ENCODE assay signal across 10 cellular contexts in genomic region chr14:70660967-70661871, GRCh38. TPM values are rescaled to one million over a fixed set of nuclear protein-coding genes. Genes with fewer than 3 reads are reported as not detected.
DNase-seq lines count a peak whose midpoint lies in the region; ATAC-seq and TF ChIP-seq lines count a peak whose summit lies in the region.
"Had no signal": no experiment of that assay in that cellular context is flagged by ENCODE, and none has a peak within 500 bp of the region (broad histone marks: within the 10 kb centered on the region; RNA-seq: fewer than 3 reads in every experiment).

No MANE protein-coding gene starts in this region.

- TF ChIP-seq CTCF in OCI-LY1 (IDR thresholded peaks at IDR 0.05; ENCODE audit: low read length) (peak; percentile 56; the same call in 1 of the 2 replicates), BE2C (IDR thresholded peaks at IDR 0.05; ENCODE audit: low read depth, low read length) (no peak)

- no peaks in the 10 kb centered on the region for H3K27me3 ChIP-seq in OCI-LY1 (ENCODE audit: insufficient read depth, low read length)
- H3K27me3 ChIP-seq in BE2C = peaks cover 3% of the 10 kb centered on the region
- H3K27me3 ChIP-seq: neutrophil, suprapubic skin had no signal

- no peak overlapping the region for H2AFZ ChIP-seq in OCI-LY1 (ENCODE audit: low read length)

- peak overlapping the region; percentile 63 for H3K9ac ChIP-seq in OCI-LY1 (ENCODE audit: low read length)

- H3K36me3 ChIP-seq in OCI-LY1 (ENCODE audit: insufficient read depth, low read length) = peaks cover 17% of the 10 kb centered on the region
- no peaks in the 10 kb centered on the region for H3K36me3 ChIP-seq in BE2C
- H3K36me3 ChIP-seq: neutrophil, suprapubic skin had no signal

- H3K27ac Mint-ChIP-seq in activated T-helper 2 cell treated with anti-CD3 and anti-CD28 coated beads, Interferon-gamma antibody, Interleukin-2, Interleukin-4, amounts not matched to agents 10 μg/mL and 5 μg/mL and 100 μg/mL, durations not matched to agents 14 hours and 24 hours and 36 hours = peak overlapping the region; percentile 76
- H3K27ac Mint-ChIP-seq in naive B cell = peak overlapping the region; percentile 89 to 98 (median 93)

- peak; percentile 29 for DNase-seq in activated T-helper 2 cell treated with anti-CD3 and anti-CD28 coated beads, Interferon-gamma antibody, Interleukin-2, Interleukin-4, amounts not matched to agents 10 μg/mL and 5 μg/mL and 100 μg/mL, durations not matched to agents 14 hours and 24 hours and 36 hours (ENCODE audit: low spot score)
- DNase-seq in naive B cell (peak; percentile 62), BE2C (no peak), HuH-7 (ENCODE audit: low spot score) (no peak)

- H3K9me3 Mint-ChIP-seq in activated T-helper 2 cell treated with anti-CD3 and anti-CD28 coated beads, Interferon-gamma antibody, Interleukin-2, Interleukin-4, amounts not matched to agents 10 μg/mL and 5 μg/mL and 100 μg/mL, durations not matched to agents 14 hours and 24 hours and 36 hours = no peaks in the 10 kb centered on the region
- peaks cover 0 to 2% (median 0%) of the 10 kb centered on the region in 7 donors for H3K9me3 Mint-ChIP-seq in naive B cell

- peak overlapping the region; percentile 99 for H3K27ac ChIP-seq in OCI-LY1 (ENCODE audit: low read depth, low read length, poor library complexity, severe bottlenecking)
- H3K27ac ChIP-seq: neutrophil had no signal

- H3K27me3 Mint-ChIP-seq in activated T-helper 2 cell treated with anti-CD3 and anti-CD28 coated beads, Interferon-gamma antibody, Interleukin-2, Interleukin-4, amounts not matched to agents 10 μg/mL and 5 μg/mL and 100 μg/mL, durations not matched to agents 14 hours and 24 hours and 36 hours (ENCODE audit: low read depth) = no peaks in the 10 kb centered on the region
- no peaks in the 10 kb centered on the region for H3K27me3 Mint-ChIP-seq in naive B cell

- H3K79me2 ChIP-seq in OCI-LY1 (ENCODE audit: insufficient read depth, low read length) = 0 out of 2 replicates have a peak, but pooled peaks cover 6% of the 10 kb centered on the region

- H3K4me1 Mint-ChIP-seq in activated T-helper 2 cell treated with anti-CD3 and anti-CD28 coated beads, Interferon-gamma antibody, Interleukin-2, Interleukin-4, amounts not matched to agents 10 μg/mL and 5 μg/mL and 100 μg/mL, durations not matched to agents 14 hours and 24 hours and 36 hours (ENCODE audit: low read depth) = peaks cover 79% of the 10 kb centered on the region
- H3K4me1 Mint-ChIP-seq in naive B cell = peaks cover 82 to 99% (median 94%) of the 10 kb centered on the region in 3 donors

- no peaks in the 10 kb centered on the region for H4K20me1 ChIP-seq in OCI-LY1 (ENCODE audit: insufficient read depth, low read length)

- H3K4me3 Mint-ChIP-seq in activated T-helper 2 cell treated with anti-CD3 and anti-CD28 coated beads, Interferon-gamma antibody, Interleukin-2, Interleukin-4, amounts not matched to agents 10 μg/mL and 5 μg/mL and 100 μg/mL, durations not matched to agents 14 hours and 24 hours and 36 hours (ENCODE audit: low read depth) = peak overlapping the region; percentile 60
- H3K4me3 Mint-ChIP-seq in naive B cell = peak overlapping the region; percentile 52 to 87 (median 80)

- peak; percentile 64 to 66 for ATAC-seq in naive B cell (ENCODE audit: low read depth in 2 of 2)
- no peak for ATAC-seq in HG03097 (IDR thresholded peaks at IDR 0.05; ENCODE audit: low FRiP score, unreplicated experiment)
- ATAC-seq in GM21423 (IDR thresholded peaks at IDR 0.05; ENCODE audit: unreplicated experiment) = no peak

- H3K4me2 ChIP-seq in OCI-LY1 (ENCODE audit: low read length) = peak overlapping the region; percentile 62

- H3K9me2 ChIP-seq in OCI-LY1 (ENCODE audit: low read depth, low read length) = no peaks in the 10 kb centered on the region

- intact Hi-C loops in activated T-helper 2 cell treated with anti-CD3 and anti-CD28 coated beads, Interferon-gamma antibody, Interleukin-2, Interleukin-4, amounts not matched to agents 10 μg/mL and 5 μg/mL and 100 μg/mL, durations not matched to agents 14 hours and 24 hours and 36 hours (cut with micrococcal nuclease) = loop anchor here (2.0 kb wide), 1 partner anchor 18 kb away; no protein-coding TSS in a partner anchor

- H3K4me1 ChIP-seq in OCI-LY1 (ENCODE audit: insufficient read depth, low read length, severe bottlenecking) (peaks cover 100% of the 10 kb centered on the region), BE2C (no peaks in the 10 kb centered on the region)

- peak overlapping the region; percentile 23; the same call in 1 of the 2 replicates for H3K4me3 ChIP-seq in GM08714 (ENCODE audit: low read length)
- H3K4me3 ChIP-seq in OCI-LY1 (ENCODE audit: low read depth, low read length, poor library complexity, severe bottlenecking) = peak overlapping the region; percentile 24
- no peak overlapping the region for H3K4me3 ChIP-seq in BE2C (ENCODE audit: low read depth, low read length)
- H3K4me3 ChIP-seq: suprapubic skin had no signal

- peaks cover 23% of the 10 kb centered on the region for H3K36me3 Mint-ChIP-seq in activated T-helper 2 cell treated with anti-CD3 and anti-CD28 coated beads, Interferon-gamma antibody, Interleukin-2, Interleukin-4, amounts not matched to agents 10 μg/mL and 5 μg/mL and 100 μg/mL, durations not matched to agents 14 hours and 24 hours and 36 hours (ENCODE audit: low read depth)
- peaks cover 0 to 18% of the 10 kb centered on the region in 2 donors for H3K36me3 Mint-ChIP-seq in naive B cell

- H3F3A ChIP-seq in OCI-LY1 (ENCODE audit: insufficient read depth, low read length) = peaks cover 8% of the 10 kb centered on the region

- H3K9me3 ChIP-seq in OCI-LY1 (ENCODE audit: low read length) (no peaks in the 10 kb centered on the region), BE2C (no peaks in the 10 kb centered on the region)
- H3K9me3 ChIP-seq: neutrophil, suprapubic skin had no signal

RNA-seq across cellular contexts. Expression of gene TTC9, which starts 19.5 kb away (rescaled TPM):
- 6.1 and 6.6 TPM in 2 replicates for total RNA-seq in activated T-helper 2 cell treated with anti-CD3 and anti-CD28 coated beads, Interferon-gamma antibody, Interleukin-2, Interleukin-4, amounts not matched to agents 10 μg/mL and 5 μg/mL and 100 μg/mL, durations not matched to agents 14 hours and 24 hours and 36 hours
- 10 to 100 TPM; 11.7 to 24.2 (median 18.0) TPM for polyA plus RNA-seq in naive B cell (ENCODE audit: low read depth in 6 of 6)
- polyA plus RNA-seq in BE2C (2012; ENCODE audit: insufficient read depth, insufficient read length, low read depth) = not detected

Comparison
In these comparisons a context has a peak if more than half of its experiments do, and no peak if none do; other contexts are left out.
1. DNase-seq: peak in activated T-helper 2 cell treated with anti-CD3 and anti-CD28 coated beads, Interferon-gamma antibody, Interleukin-2, Interleukin-4, amounts not matched to agents 10 μg/mL and 5 μg/mL and 100 μg/mL, durations not matched to agents 14 hours and 24 hours and 36 hours (single experiment) and naive B cell (single experiment); none in BE2C (single experiment) and HuH-7 (single experiment).
2. ATAC-seq: peak in naive B cell (2 of 2); none in HG03097 (single experiment) and GM21423 (single experiment).